In the genomic region with DNA sequence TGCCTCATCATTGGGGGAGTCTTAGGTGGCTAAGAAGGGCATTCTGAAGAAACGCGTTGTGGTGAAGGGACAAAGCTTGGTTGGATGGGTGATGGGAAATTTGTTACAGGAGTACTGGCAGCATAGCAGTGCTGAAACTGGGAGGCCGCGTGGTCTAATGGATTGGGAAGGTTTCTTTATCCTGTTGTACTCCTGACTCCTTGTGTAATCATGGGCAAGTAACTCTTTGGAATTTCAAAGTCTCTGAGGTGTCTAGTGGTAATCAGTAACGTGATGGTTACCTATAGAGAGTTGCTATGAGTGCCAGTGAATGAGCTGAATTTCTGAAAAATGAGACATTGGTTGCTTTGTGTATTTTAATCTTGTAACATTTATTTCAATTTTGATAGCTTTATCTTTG, we compare ENCODE assay signal across 23 cellular contexts. TPM values are rescaled to one million over a fixed set of nuclear protein-coding genes. Genes with fewer than 3 reads are reported as not detected.
DNase-seq lines count a peak whose midpoint lies in the region; ATAC-seq and TF ChIP-seq lines count a peak whose summit lies in the region.
"Had no signal": no experiment of that assay in that cellular context is flagged by ENCODE, and none has a peak within 500 bp of the region (broad histone marks: within the 10 kb centered on the region; RNA-seq: fewer than 3 reads in every experiment).

No MANE protein-coding gene starts in this region.

- H3K4me3 Mint-ChIP-seq in activated CD4-positive, alpha-beta T cell treated with anti-CD3 and anti-CD28 coated beads for 36 hours, result no peak overlapping the region
- H3K4me3 Mint-ChIP-seq in HFFc6 (no peak overlapping the region), nephron (no peak overlapping the region)
- no peak overlapping the region for H3K4me3 Mint-ChIP-seq in activated naive CD8-positive, alpha-beta T cell treated with anti-CD3 and anti-CD28 coated beads, Interleukin-2, amount 50 U/mL, for 24 hours

- no TSS peak for BruUV-seq in PC-9 (replicated peaks; lab: Mats Ljungman, UMichigan)

- H3K4me1 Mint-ChIP-seq in activated CD4-positive, alpha-beta T cell treated with anti-CD3 and anti-CD28 coated beads for 36 hours, result peaks cover 27% of the 10 kb centered on the region
- H3K4me1 Mint-ChIP-seq in HFFc6 (ENCODE audit: low read depth), result peaks cover 10% of the 10 kb centered on the region; the same call in 1 of the 2 replicates
- peaks cover 15% of the 10 kb centered on the region for H3K4me1 Mint-ChIP-seq in activated naive CD8-positive, alpha-beta T cell treated with anti-CD3 and anti-CD28 coated beads, Interleukin-2, amount 50 U/mL, for 24 hours
- no peaks in the 10 kb centered on the region for H3K4me1 Mint-ChIP-seq in nephron

- no peaks in the 10 kb centered on the region for H3K4me1 ChIP-seq in PC-9 (replicated peaks; ENCODE audit: insufficient read depth)

- no peak overlapping the region for H3K4me2 ChIP-seq in PC-9
- H3K4me2 ChIP-seq: smooth muscle cell had no signal

- intact Hi-C loops in activated CD4-positive, alpha-beta T cell treated with anti-CD3 and anti-CD28 coated beads for 36 hours (cut with DNase I, micrococcal nuclease), result loop anchor here in 1 of 2 experiments (5.0 kb wide), 1 partner anchor 38 kb away; no protein-coding TSS in a partner anchor
- intact Hi-C loops in PC-9 (cut with micrococcal nuclease; ENCODE audit: unreplicated experiment), result no loop called here

- H3K27ac ChIP-seq in PC-9, result no peak overlapping the region
- H3K27ac ChIP-seq: brain microvascular endothelial cell, epithelial cell of prostate, thoracic aorta had no signal

- no peaks in the 10 kb centered on the region for H3K27me3 ChIP-seq in PC-9 (ENCODE audit: insufficient read depth, low read depth)
- H3K27me3 ChIP-seq: brain microvascular endothelial cell had no signal

- no peaks in the 10 kb centered on the region for H3K27me3 Mint-ChIP-seq in activated CD4-positive, alpha-beta T cell treated with anti-CD3 and anti-CD28 coated beads for 36 hours
- H3K27me3 Mint-ChIP-seq in HFFc6 (ENCODE audit: insufficient read depth), result peaks cover 3% of the 10 kb centered on the region
- H3K27me3 Mint-ChIP-seq in activated naive CD8-positive, alpha-beta T cell treated with anti-CD3 and anti-CD28 coated beads, Interleukin-2, amount 50 U/mL, for 24 hours, result no peaks in the 10 kb centered on the region
- no peaks in the 10 kb centered on the region for H3K27me3 Mint-ChIP-seq in nephron (ENCODE audit: low read depth)

- TF ChIP-seq CTCF in HFFc6 (IDR thresholded peaks at IDR 0.05) (no peak), nephron (IDR thresholded peaks at IDR 0.05; ENCODE audit: unreplicated experiment in 3 of 3) (no peak), PC-9 (conservative IDR thresholded peaks at IDR 0.05) (no peak)

- no peak for DNase-seq in activated CD4-positive, alpha-beta T cell treated with anti-CD3 and anti-CD28 coated beads for 36 hours
- no peak for DNase-seq in activated CD4-positive, alpha-beta T cell treated with anti-CD3 and anti-CD28 coated beads, Interleukin-2, amount 50 U/mL, for 1 hour
- DNase-seq in HFFc6 (no peak), PC-9 (no peak), T-helper 9 cell (no peak)
- no peak for DNase-seq in activated naive CD8-positive, alpha-beta T cell treated with anti-CD3 and anti-CD28 coated beads, Interleukin-2, amount 50 U/mL, for 24 hours
- no peak for DNase-seq in activated effector memory CD4-positive, alpha-beta T cell treated with anti-CD3 and anti-CD28 coated beads, Interleukin-2, amount 50 U/mL, for 16 hours
- DNase-seq: 8988T; brain microvascular endothelial cell; C1 segment of cervical spinal cord; cortex of kidney; DMS53; left ventricle myocardium superior; MV-4-11; NCI-H2029; NCI-H524; SIG-M5; stimulated activated CD4-positive, alpha-beta T cell treated with anti-CD3 and anti-CD28 coated beads, Interleukin-4, amount 100 ng/mL, for 4 hours; stimulated activated CD8-positive, alpha-beta memory T cell treated with anti-CD3 and anti-CD28 coated beads, Interleukin-4, amount 100 ng/mL, for 48 hours had no signal

- no peaks in the 10 kb centered on the region for H3K9me2 ChIP-seq in PC-9 (ENCODE audit: insufficient read depth)

- no peak for ATAC-seq in activated CD4-positive, alpha-beta T cell treated with anti-CD3 and anti-CD28 coated beads for 36 hours
- ATAC-seq in activated naive CD8-positive, alpha-beta T cell treated with anti-CD3 and anti-CD28 coated beads, Interleukin-2, amount 50 U/mL, for 24 hours, result no peak
- ATAC-seq: left ventricle myocardium superior had no signal

- H4K20me1 ChIP-seq in PC-9 (ENCODE audit: insufficient read depth), result peaks cover 15% of the 10 kb centered on the region

- CTCF ChIA-PET in activated CD4-positive, alpha-beta T cell treated with anti-CD3 and anti-CD28 coated beads for 36 hours (lab: Charles Lee), result interaction anchor here (0.8 to 4.6 kb wide), 3 partner anchors 9 to 59 kb away, joined by 3 to 20 read pairs (median 3); no protein-coding TSS in a partner anchor
- CTCF ChIA-PET in PC-9 (lab: Charles Lee), result no interaction called here

- H3K36me3 Mint-ChIP-seq in activated CD4-positive, alpha-beta T cell treated with anti-CD3 and anti-CD28 coated beads for 36 hours (ENCODE audit: low read depth), result peaks cover 42% of the 10 kb centered on the region
- H3K36me3 Mint-ChIP-seq in HFFc6 (ENCODE audit: low read depth), result peaks cover 31% of the 10 kb centered on the region
- H3K36me3 Mint-ChIP-seq in activated naive CD8-positive, alpha-beta T cell treated with anti-CD3 and anti-CD28 coated beads, Interleukin-2, amount 50 U/mL, for 24 hours (ENCODE audit: low read depth), result peaks cover 57% of the 10 kb centered on the region
- H3K36me3 Mint-ChIP-seq in nephron (ENCODE audit: low read depth), result peaks cover 65% of the 10 kb centered on the region

- peaks cover 20% of the 10 kb centered on the region; the same call in 1 of the 2 replicates for H3F3A ChIP-seq in PC-9 (ENCODE audit: insufficient read depth, low read depth)

- no peaks in the 10 kb centered on the region for H3K9me3 ChIP-seq in PC-9 (ENCODE audit: insufficient read depth, low read depth)
- H3K9me3 ChIP-seq: thoracic aorta had no signal

- H3K79me2 ChIP-seq in PC-9 (ENCODE audit: low read depth), result no peaks in the 10 kb centered on the region

- peaks cover 20% of the 10 kb centered on the region for H3K36me3 ChIP-seq in PC-9 (ENCODE audit: low read depth)

- peak overlapping the region; percentile 52 for H3K27ac Mint-ChIP-seq in activated CD4-positive, alpha-beta T cell treated with anti-CD3 and anti-CD28 coated beads for 36 hours
- H3K27ac Mint-ChIP-seq in HFFc6 (peak overlapping the region; percentile 36), nephron (peak overlapping the region in 2 of 3 experiments; percentile 22 to 27)
- H3K27ac Mint-ChIP-seq in activated naive CD8-positive, alpha-beta T cell treated with anti-CD3 and anti-CD28 coated beads, Interleukin-2, amount 50 U/mL, for 24 hours, result peak overlapping the region; percentile 66

- H3K9me3 Mint-ChIP-seq in activated CD4-positive, alpha-beta T cell treated with anti-CD3 and anti-CD28 coated beads for 36 hours (ENCODE audit: low read depth), result no peaks in the 10 kb centered on the region
- H3K9me3 Mint-ChIP-seq in HFFc6, result no peaks in the 10 kb centered on the region
- no peaks in the 10 kb centered on the region for H3K9me3 Mint-ChIP-seq in activated naive CD8-positive, alpha-beta T cell treated with anti-CD3 and anti-CD28 coated beads, Interleukin-2, amount 50 U/mL, for 24 hours
- no peaks in the 10 kb centered on the region for H3K9me3 Mint-ChIP-seq in nephron

- POLR2A ChIA-PET in activated CD4-positive, alpha-beta T cell treated with anti-CD3 and anti-CD28 coated beads for 36 hours (lab: Charles Lee), result no interaction called here
- POLR2A ChIA-PET in PC-9 (lab: Charles Lee; ENCODE audit: unreplicated experiment), result no interaction called here

- H2AFZ ChIP-seq in PC-9, result no peak overlapping the region

- H3K4me3 ChIP-seq in PC-9, result no peak overlapping the region
- H3K4me3 ChIP-seq: smooth muscle cell, thoracic aorta had no signal

RNA-seq across cellular contexts. Expression of a gene that starts 18.5 kb away (rescaled TPM):
- 10 to 100 TPM; 39.5 to 41.8 TPM for total RNA-seq in activated CD4-positive, alpha-beta T cell treated with anti-CD3 and anti-CD28 coated beads for 36 hours
- total RNA-seq in HFFc6 (2021; fragmentation: NEBNext Ultra II Directional; extraction: Animal tissue kit (Norgen Biotek cat#: 25700)), result 10 to 100 TPM; 14.7 to 32.0 (median 28.6) TPM
- total RNA-seq in PC-9 (2021), result 24.7 and 25.6 TPM in 2 replicates

RNA-seq across cellular contexts. Expression of a gene that starts 27.1 kb away (rescaled TPM):
- 100 to 1,000 TPM; 299 to 380 TPM for total RNA-seq in activated CD4-positive, alpha-beta T cell treated with anti-CD3 and anti-CD28 coated beads for 36 hours
- total RNA-seq in HFFc6 (2021; fragmentation: NEBNext Ultra II Directional; extraction: Animal tissue kit (Norgen Biotek cat#: 25700)), result 100 to 1,000 TPM; 193 to 233 (median 219) TPM
- 131 and 158 TPM in 2 replicates for total RNA-seq in PC-9 (2021)

RNA-seq across cellular contexts. Expression of a gene that starts 28.1 kb away (rescaled TPM):
- 100 to 1,000 TPM; 223 to 231 TPM for total RNA-seq in activated CD4-positive, alpha-beta T cell treated with anti-CD3 and anti-CD28 coated beads for 36 hours
- total RNA-seq in HFFc6 (2021; fragmentation: NEBNext Ultra II Directional; extraction: Animal tissue kit (Norgen Biotek cat#: 25700)), result 10 to 100 TPM; 72.6 to 87.5 (median 80.2) TPM
- 105 and 121 TPM in 2 replicates for total RNA-seq in PC-9 (2021)
